ENCODE assay signal across 8 cellular contexts in the genomic region with DNA sequence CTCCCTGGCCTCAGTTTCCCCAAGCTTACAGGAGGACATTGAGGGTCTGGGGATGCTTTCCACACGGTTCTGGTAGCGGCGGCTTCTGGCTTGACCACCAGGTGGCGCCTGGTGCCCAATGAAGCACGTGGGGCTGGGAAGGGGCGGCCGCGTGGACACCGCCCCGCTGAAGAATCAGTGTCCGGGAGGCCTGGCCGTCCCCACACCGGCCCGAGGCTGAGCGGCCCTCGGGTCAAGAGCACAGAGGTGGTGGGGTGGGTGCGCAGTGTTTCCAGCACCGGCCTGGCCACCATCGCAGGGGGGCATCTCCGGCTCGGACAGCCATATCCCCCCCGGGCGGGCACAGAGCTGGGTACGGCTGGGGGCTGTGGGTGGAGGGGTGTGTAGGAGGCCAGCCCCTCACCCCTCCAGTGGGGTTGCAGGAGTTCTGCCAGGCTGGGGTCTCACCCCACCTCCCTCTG. TPM values are rescaled to one million over a fixed set of nuclear protein-coding genes. Genes with fewer than 3 reads are reported as not detected.
DNase-seq lines count a peak whose midpoint lies in the region; ATAC-seq, FAIRE-seq and TF ChIP-seq lines count a peak whose summit lies in the region.

No MANE protein-coding gene starts in this region.

- no peaks in the 10 kb centered on the region for H3K4me1 Mint-ChIP-seq in WTC11

- no peak overlapping the region for H3K9ac ChIP-seq in keratinocyte (ENCODE audit: control insufficient read depth, extremely low read depth, insufficient read depth, low read length)

- in situ Hi-C loops in T47D (cut with HindIII; ENCODE audit: low pct_unique_long_range_greater_than_20kb, low sequenced_read_pairs), result no loop called here

- TF ChIP-seq CTCF in D721Med (IDR thresholded peaks at IDR 0.05; ENCODE audit: insufficient read depth, missing control alignments) (peak; percentile 75), LNCAP (IDR thresholded peaks at IDR 0.05) (peak; percentile 91), WTC11 (IDR thresholded peaks at IDR 0.05) (peak; percentile 90), keratinocyte (optimal IDR thresholded peaks at IDR 0.05 in 1 of 3, IDR thresholded peaks at IDR 0.05 in 1 of 3, conservative IDR thresholded peaks at IDR 0.05 in 1 of 3; ENCODE audit: extremely low read depth in 1 of 3, insufficient read depth in 2 of 3, low read length in 3 of 3) (peak; percentile 74 to 92 (median 88))

- no peaks in the 10 kb centered on the region for H3K36me3 ChIP-seq in keratinocyte (ENCODE audit: control insufficient read depth in 2 of 2, extremely low read depth in 1 of 2, insufficient read depth in 2 of 2, low read length in 2 of 2)

- H3K27me3 Mint-ChIP-seq in WTC11 (ENCODE audit: low read depth), result no peaks in the 10 kb centered on the region

- no peak overlapping the region for H3K4me2 ChIP-seq in keratinocyte (ENCODE audit: control insufficient read depth, extremely low read depth, insufficient read depth, low read depth, low read length)

- POLR2A ChIA-PET in WTC11 (lab: Charles Lee), result interaction anchor here (0.6 kb wide), 1 partner anchor 192 kb away, joined by 7 read pairs; no protein-coding TSS in a partner anchor

- H3K9me3 ChIP-seq in keratinocyte (ENCODE audit: control insufficient read depth, low read depth, low read length), result no peaks in the 10 kb centered on the region

- ATAC-seq in WTC11 (peak; percentile 77), HG03457 (IDR thresholded peaks at IDR 0.05; ENCODE audit: unreplicated experiment) (no peak)

- no peak overlapping the region for H3K27ac Mint-ChIP-seq in WTC11

- H3K4me3 ChIP-seq in keratinocyte (ENCODE audit: control insufficient read depth in 2 of 3, extremely low read depth in 1 of 3, insufficient read depth in 2 of 3, low read depth in 1 of 3, low read length in 3 of 3), result no peak overlapping the region

- H4K20me1 ChIP-seq in keratinocyte (ENCODE audit: control insufficient read depth, extremely low read depth, insufficient read depth, low read length), result peaks cover 2% of the 10 kb centered on the region

- H3K9me1 ChIP-seq in keratinocyte (ENCODE audit: control insufficient read depth, extremely low read depth, insufficient read depth, low read length), result no peaks in the 10 kb centered on the region

- CTCF ChIA-PET in WTC11 (lab: Charles Lee), result interaction anchor here (0.6 to 5.0 kb wide), 42 partner anchors 8 to 421 kb away, joined by 3 to 46 read pairs (median 4); a partner anchor contains a TSS

- no peaks in the 10 kb centered on the region for H3K79me2 ChIP-seq in keratinocyte (ENCODE audit: control insufficient read depth, insufficient read depth, low read length)

- dilution Hi-C loops in keratinocyte (cut with MboI; ENCODE audit: extremely low pct_ligation_motif_present, low sequenced_read_pairs), result no loop called here

- DNase-seq in D721Med (ENCODE audit: insufficient read length, low spot score) (peak; percentile 70), WTC11 (ENCODE audit: low spot score) (peak; percentile 77), T47D (ENCODE audit: low read depth in 1 of 2, low spot score in 1 of 2) (peak; percentile 66 to 67), keratinocyte (ENCODE audit: low read depth, low spot score) (no peak), NCI-H2029 (lab: John Stamatoyannopoulos, UW) (no peak)
- DNase-seq in stimulated activated CD4-positive, alpha-beta T cell treated with anti-CD3 and anti-CD28 coated beads, Interleukin-2, amount 100 ng/mL, for 4 hours (ENCODE audit: low read depth), result peak; percentile 51

- H3K27ac ChIP-seq in keratinocyte (ENCODE audit: control insufficient read depth, insufficient read depth, low read length), result no peak overlapping the region

- no peak overlapping the region for H2AFZ ChIP-seq in keratinocyte (ENCODE audit: control insufficient read depth, low read length)

- no peaks in the 10 kb centered on the region for H3K27me3 ChIP-seq in keratinocyte (ENCODE audit: control insufficient read depth, extremely low read depth, insufficient read depth, low read length)

- FAIRE-seq in D721Med (lab: Jason Lieb, UNC) (no peak), keratinocyte (lab: Jason Lieb, UNC) (no peak)

- H3K36me3 Mint-ChIP-seq in WTC11, result no peaks in the 10 kb centered on the region

- no peak overlapping the region for H3K4me3 Mint-ChIP-seq in WTC11

- H3K9me3 Mint-ChIP-seq in WTC11, result no peaks in the 10 kb centered on the region

- H3K4me1 ChIP-seq in keratinocyte (ENCODE audit: control insufficient read depth, extremely low read depth, insufficient read depth, low read length), result no peaks in the 10 kb centered on the region

TF ChIP-seq in WTC11, 78 proteins besides CTCF, POLR2A, EP300 and RAD21:
- TF ChIP-seq JAZF1 (CRISPR knock-in tag; IDR thresholded peaks at IDR 0.05) (no peak), PRRX2 (CRISPR knock-in tag; IDR thresholded peaks at IDR 0.05) (no peak), TCF7 (CRISPR knock-in tag; IDR thresholded peaks at IDR 0.05; ENCODE audit: low read depth) (no peak)
- TF ChIP-seq, protein P1, sequence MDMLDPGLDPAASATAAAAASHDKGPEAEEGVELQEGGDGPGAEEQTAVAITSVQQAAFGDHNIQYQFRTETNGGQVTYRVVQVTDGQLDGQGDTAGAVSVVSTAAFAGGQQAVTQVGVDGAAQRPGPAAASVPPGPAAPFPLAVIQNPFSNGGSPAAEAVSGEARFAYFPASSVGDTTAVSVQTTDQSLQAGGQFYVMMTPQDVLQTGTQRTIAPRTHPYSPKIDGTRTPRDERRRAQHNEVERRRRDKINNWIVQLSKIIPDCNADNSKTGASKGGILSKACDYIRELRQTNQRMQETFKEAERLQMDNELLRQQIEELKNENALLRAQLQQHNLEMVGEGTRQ (CRISPR knock-in tag; IDR thresholded peaks at IDR 0.05), result peak; percentile 72
- TF ChIP-seq, protein P2, sequence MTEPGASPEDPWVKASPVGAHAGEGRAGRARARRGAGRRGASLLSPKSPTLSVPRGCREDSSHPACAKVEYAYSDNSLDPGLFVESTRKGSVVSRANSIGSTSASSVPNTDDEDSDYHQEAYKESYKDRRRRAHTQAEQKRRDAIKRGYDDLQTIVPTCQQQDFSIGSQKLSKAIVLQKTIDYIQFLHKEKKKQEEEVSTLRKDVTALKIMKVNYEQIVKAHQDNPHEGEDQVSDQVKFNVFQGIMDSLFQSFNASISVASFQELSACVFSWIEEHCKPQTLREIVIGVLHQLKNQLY (CRISPR knock-in tag; IDR thresholded peaks at IDR 0.05), result no peak
- TF ChIP-seq, protein P3, sequence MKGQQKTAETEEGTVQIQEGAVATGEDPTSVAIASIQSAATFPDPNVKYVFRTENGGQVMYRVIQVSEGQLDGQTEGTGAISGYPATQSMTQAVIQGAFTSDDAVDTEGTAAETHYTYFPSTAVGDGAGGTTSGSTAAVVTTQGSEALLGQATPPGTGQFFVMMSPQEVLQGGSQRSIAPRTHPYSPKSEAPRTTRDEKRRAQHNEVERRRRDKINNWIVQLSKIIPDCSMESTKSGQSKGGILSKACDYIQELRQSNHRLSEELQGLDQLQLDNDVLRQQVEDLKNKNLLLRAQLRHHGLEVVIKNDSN (CRISPR knock-in tag; IDR thresholded peaks at IDR 0.05), result peak; percentile 68
- TF ChIP-seq, protein P4, sequence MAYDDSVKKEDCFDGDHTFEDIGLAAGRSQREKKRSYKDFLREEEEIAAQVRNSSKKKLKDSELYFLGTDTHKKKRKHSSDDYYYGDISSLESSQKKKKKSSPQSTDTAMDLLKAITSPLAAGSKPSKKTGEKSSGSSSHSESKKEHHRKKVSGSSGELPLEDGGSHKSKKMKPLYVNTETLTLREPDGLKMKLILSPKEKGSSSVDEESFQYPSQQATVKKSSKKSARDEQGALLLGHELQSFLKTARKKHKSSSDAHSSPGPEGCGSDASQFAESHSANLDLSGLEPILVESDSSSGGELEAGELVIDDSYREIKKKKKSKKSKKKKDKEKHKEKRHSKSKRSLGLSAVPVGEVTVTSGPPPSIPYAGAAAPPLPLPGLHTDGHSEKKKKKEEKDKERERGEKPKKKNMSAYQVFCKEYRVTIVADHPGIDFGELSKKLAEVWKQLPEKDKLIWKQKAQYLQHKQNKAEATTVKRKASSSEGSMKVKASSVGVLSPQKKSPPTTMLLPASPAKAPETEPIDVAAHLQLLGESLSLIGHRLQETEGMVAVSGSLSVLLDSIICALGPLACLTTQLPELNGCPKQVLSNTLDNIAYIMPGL (CRISPR knock-in tag; IDR thresholded peaks at IDR 0.05), result 0 out of 2 replicates have a peak, but pooled peaks have one; percentile 44
- TF ChIP-seq, protein P5, sequence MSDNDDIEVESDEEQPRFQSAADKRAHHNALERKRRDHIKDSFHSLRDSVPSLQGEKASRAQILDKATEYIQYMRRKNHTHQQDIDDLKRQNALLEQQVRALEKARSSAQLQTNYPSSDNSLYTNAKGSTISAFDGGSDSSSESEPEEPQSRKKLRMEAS (CRISPR knock-in tag; IDR thresholded peaks at IDR 0.05), result peak; percentile 90
TF ChIP-seq in WTC11: peak in this region for 4.

RNA-seq across cellular contexts. Expression of a gene that starts 27.8 kb away (rescaled TPM):
- 8.5 to 10.1 TPM (median 9.3 TPM) in 3 replicates for total RNA-seq in WTC11 (2021)
- 3.8 to 5.7 TPM (median 4.9 TPM) in 3 replicates for polyA plus RNA-seq in keratinocyte
- polyA plus RNA-seq in keratinocyte (2011; ENCODE audit: low read depth), result 3.0 TPM
- 4.3 and 5.2 TPM in 2 replicates for polyA plus RNA-seq in keratinocyte (2011; cell fraction: cytosol; rRNA removed)
- polyA plus RNA-seq in keratinocyte (2011; cell fraction: nucleus; rRNA removed), result 5.7 TPM in 2 replicates
- polyA plus RNA-seq in keratinocyte (2012; ENCODE audit: low replicate concordance), result 5.0 and 6.3 TPM in 2 replicates
- 7.1 to 18.8 TPM (median 10.4 TPM) in 3 replicates for polyA minus RNA-seq in keratinocyte
- 10.7 TPM for polyA minus RNA-seq in keratinocyte (2011; cell fraction: cytosol; rRNA and poly(A)+ RNA removed)
- polyA minus RNA-seq in keratinocyte (2011; cell fraction: nucleus; rRNA and poly(A)+ RNA removed), result 8.8 and 9.4 TPM in 2 replicates

Comparison
In these comparisons a context has a peak if more than half of its experiments do, and no peak if none do; other contexts are left out.
1. DNase-seq: peak in D721Med (single experiment), WTC11 (single experiment), T47D (2 of 2) and stimulated activated CD4-positive, alpha-beta T cell treated with anti-CD3 and anti-CD28 coated beads, Interleukin-2, amount 100 ng/mL, for 4 hours (single experiment); none in keratinocyte (single experiment) and NCI-H2029 (single experiment).
2. Peak in every context shown above with its lines, with median percentiles within 50 percentile points of each other: CTCF ChIP-seq.